In genomic region chr14:62179367-62180018, GRCh38 we compare ENCODE assay signal across 8 cellular contexts.
A peak's percentile ranks its signal among the peaks of the same experiment; 100 is the strongest.
DNase-seq lines count a peak whose midpoint lies in the region; ATAC-seq and TF ChIP-seq lines count a peak whose summit lies in the region.

No MANE protein-coding gene starts in this region.

- no peak for TF ChIP-seq EP300 in suprapubic skin (IDR thresholded peaks at IDR 0.05)

- H3K9me2 ChIP-seq in OCI-LY1 (ENCODE audit: low read depth, low read length): no peaks in the 10 kb centered on the region

- no peaks in the 10 kb centered on the region for H3K36me3 ChIP-seq in BJ (ENCODE audit: control insufficient read depth, insufficient read depth, low read length)
- H3K36me3 ChIP-seq in OCI-LY1 (ENCODE audit: insufficient read depth, low read length): no peaks in the 10 kb centered on the region
- H3K36me3 ChIP-seq in colonic mucosa: no peaks in the 10 kb centered on the region
- H3K36me3 ChIP-seq in lower lobe of right lung: no peaks in the 10 kb centered on the region
- no peaks in the 10 kb centered on the region for H3K36me3 ChIP-seq in suprapubic skin

- ATAC-seq in GM18858 (IDR thresholded peaks at IDR 0.05; ENCODE audit: unreplicated experiment) (peak; percentile 53), lower lobe of right lung (peak; percentile 53 to 77), HG03039 (IDR thresholded peaks at IDR 0.05; ENCODE audit: unreplicated experiment) (no peak)

- H4K20me1 ChIP-seq in OCI-LY1 (ENCODE audit: insufficient read depth, low read length): no peaks in the 10 kb centered on the region

- no peak for TF ChIP-seq POLR2A in suprapubic skin (IDR thresholded peaks at IDR 0.05)

- H2AFZ ChIP-seq in OCI-LY1 (ENCODE audit: low read length): no peak overlapping the region

- POLR2A ChIA-PET in BJ (lab: Charles Lee): no interaction called here

- peak; percentile 36 for DNase-seq in BJ (ENCODE audit: low read depth)
- peak; percentile 32 for DNase-seq in KG1 (lab: John Stamatoyannopoulos, UW)
- DNase-seq in colonic mucosa: peak; percentile 28
- no peak for DNase-seq in lower lobe of right lung
- DNase-seq in suprapubic skin (ENCODE audit: low spot score in 2 of 2): no peak

- 55% methylated on average over 4 of the region's 5 CpGs for WGBS in suprapubic skin

- H3K4me1 ChIP-seq in OCI-LY1 (ENCODE audit: insufficient read depth, low read length, severe bottlenecking): no peaks in the 10 kb centered on the region
- H3K4me1 ChIP-seq in colonic mucosa: no peaks in the 10 kb centered on the region
- H3K4me1 ChIP-seq in lower lobe of right lung: no peaks in the 10 kb centered on the region
- no peaks in the 10 kb centered on the region for H3K4me1 ChIP-seq in suprapubic skin

- H3K9ac ChIP-seq in OCI-LY1 (ENCODE audit: low read length) (no peak overlapping the region), colonic mucosa (ENCODE audit: low read depth in 2 of 2, low read length in 2 of 2) (no peak overlapping the region)

- H3F3A ChIP-seq in OCI-LY1 (ENCODE audit: insufficient read depth, low read length): no peaks in the 10 kb centered on the region

- H3K4me2 ChIP-seq in OCI-LY1 (ENCODE audit: low read length): no peak overlapping the region

- no peaks in the 10 kb centered on the region for H3K79me2 ChIP-seq in OCI-LY1 (ENCODE audit: insufficient read depth, low read length)

- TF ChIP-seq CTCF in BJ (IDR thresholded peaks at IDR 0.05; ENCODE audit: insufficient read depth, low read depth, low read length) (peak; percentile 68), OCI-LY1 (IDR thresholded peaks at IDR 0.05; ENCODE audit: low read length) (peak; percentile 67), colonic mucosa (IDR thresholded peaks at IDR 0.05) (no peak), lower lobe of right lung (IDR thresholded peaks at IDR 0.05) (peak; percentile 57), suprapubic skin (IDR thresholded peaks at IDR 0.05) (peak in 1 of 2 donors; percentile 43)

- CTCF ChIA-PET in BJ (lab: Yijun Ruan, JAX): interaction anchor here (1.0 to 2.9 kb wide), 13 partner anchors 9 to 1192 kb away, joined by 3 to 20 read pairs (median 5); partner anchors contain the start of gene RHOJ

- H3K9me3 ChIP-seq in OCI-LY1 (ENCODE audit: low read length): no peaks in the 10 kb centered on the region
- H3K9me3 ChIP-seq in colonic mucosa: no peaks in the 10 kb centered on the region
- H3K9me3 ChIP-seq in lower lobe of right lung: no peaks in the 10 kb centered on the region
- H3K9me3 ChIP-seq in suprapubic skin: no peaks in the 10 kb centered on the region

- no peak overlapping the region for H3K27ac ChIP-seq in OCI-LY1 (ENCODE audit: low read depth, low read length, poor library complexity, severe bottlenecking)
- H3K27ac ChIP-seq in colonic mucosa: no peak overlapping the region
- H3K27ac ChIP-seq in lower lobe of right lung: no peak overlapping the region
- H3K27ac ChIP-seq in suprapubic skin: no peak overlapping the region

- intact Hi-C loops in colonic mucosa (cut with DNase I): loop anchor here (5.0 kb wide), 1 partner anchor 1098 kb away; no protein-coding TSS in a partner anchor
- intact Hi-C loops in lower lobe of right lung (cut with DNase I): loop anchor here (10.0 kb wide), 1 partner anchor 1095 kb away; no protein-coding TSS in a partner anchor

- H3K4me3 ChIP-seq in BJ (ENCODE audit: low read depth, low read length) (no peak overlapping the region), OCI-LY1 (ENCODE audit: low read depth, low read length, poor library complexity, severe bottlenecking) (no peak overlapping the region), colonic mucosa (no peak overlapping the region), lower lobe of right lung (no peak overlapping the region), suprapubic skin (no peak overlapping the region)

- no peaks in the 10 kb centered on the region for H3K27me3 ChIP-seq in BJ (ENCODE audit: control insufficient read depth, insufficient read depth, low read length)
- H3K27me3 ChIP-seq in OCI-LY1 (ENCODE audit: insufficient read depth, low read length): no peaks in the 10 kb centered on the region
- H3K27me3 ChIP-seq in colonic mucosa: no peaks in the 10 kb centered on the region
- H3K27me3 ChIP-seq in lower lobe of right lung (ENCODE audit: low read depth): no peaks in the 10 kb centered on the region
- no peaks in the 10 kb centered on the region for H3K27me3 ChIP-seq in suprapubic skin

Comparison
In these comparisons a context has a peak if more than half of its experiments do, and no peak if none do; other contexts are left out.
1. DNase-seq: peak in BJ (single experiment), KG1 (single experiment) and colonic mucosa (single experiment); none in lower lobe of right lung (single experiment) and suprapubic skin (0 of 2).